In genomic region chr16:30813821-30814189, GRCh38 we compare ENCODE assay signal across 8 cellular contexts. TPM values are rescaled to one million over a fixed set of nuclear protein-coding genes. Genes with fewer than 3 reads are reported as not detected.
DNase-seq lines count a peak whose midpoint lies in the region; ATAC-seq, FAIRE-seq and TF ChIP-seq lines count a peak whose summit lies in the region.

No MANE protein-coding gene starts in this region.

- H3K27me3 ChIP-seq in Loucy (ENCODE audit: insufficient read depth, low read length, poor library complexity, severe bottlenecking) (no peaks in the 10 kb centered on the region), H1 (replicated peaks in 1 of 4; ENCODE audit: control insufficient read depth in 3 of 4, extremely low read depth in 1 of 4, insufficient read depth in 3 of 4, low read length in 3 of 4) (peaks cover 0 to 5% (median 2%) of the 10 kb centered on the region in 4 experiments; a peak in 1 of 7 replicates), neural cell (ENCODE audit: insufficient read depth, low read depth, low read length) (no peaks in the 10 kb centered on the region)

- peaks cover 9% of the 10 kb centered on the region for H3K4me1 ChIP-seq in Loucy (ENCODE audit: insufficient read depth, low read length, poor library complexity, severe bottlenecking)
- no peaks in the 10 kb centered on the region; a peak in 4 of 7 replicates for H3K4me1 ChIP-seq in H1 (replicated peaks in 1 of 4; ENCODE audit: control insufficient read depth in 3 of 4, insufficient read depth in 4 of 4, low read length in 3 of 4)

- TF ChIP-seq RAD21 in H1 (IDR thresholded peaks at IDR 0.05 in 1 of 2, conservative IDR thresholded peaks at IDR 0.05 in 1 of 2; ENCODE audit: low read depth in 2 of 2, low read length in 2 of 2) (no peak), neural cell (conservative IDR thresholded peaks at IDR 0.05) (no peak)

- no peaks in the 10 kb centered on the region for H3K79me2 ChIP-seq in Loucy (ENCODE audit: insufficient read depth, low read length)
- no peaks in the 10 kb centered on the region for H3K79me2 ChIP-seq in H1 (ENCODE audit: control insufficient read depth in 1 of 2, insufficient read depth in 2 of 2, low read length in 2 of 2)
- H3K79me2 ChIP-seq in neural cell (replicated peaks; ENCODE audit: insufficient read depth, low read length): no peaks in the 10 kb centered on the region

- H3K4me2 ChIP-seq in Loucy (ENCODE audit: low read depth, low read length, poor library complexity, severe bottlenecking): peak overlapping the region; percentile 93
- H3K4me2 ChIP-seq in H1 (ENCODE audit: insufficient read depth in 1 of 2, low read depth in 2 of 2, low read length in 2 of 2): peak overlapping the region; percentile 56 to 65
- H3K4me2 ChIP-seq in neural cell (ENCODE audit: low read length): no peak overlapping the region

- FAIRE-seq in H1 (lab: Jason Lieb, UNC): no peak

- WGBS in H1 (ENCODE audit: extremely low coverage in 1 of 2, insufficient coverage in 1 of 2, insufficient read length in 1 of 2, insufficient replicate concordance in 2 of 2, low coverage in 1 of 2, low lambda C conversion rate in 2 of 2, missing lambda C conversion rate in 1 of 2), 2 experiments: 80% methylated on average over 3 of the region's 3 CpGs; no CpG with 5 or more reads in 1 of the 2 experiments

- TF ChIP-seq POLR2A in H1 (IDR thresholded peaks at IDR 0.05; ENCODE audit: control extremely low read depth in 1 of 2, low read depth in 2 of 2, low read length in 2 of 2) (no peak), GM18505 (IDR thresholded peaks at IDR 0.05; ENCODE audit: borderline replicate concordance, extremely low read depth, insufficient read depth, insufficient read length) (no peak)

- no peak overlapping the region for H2BK20ac ChIP-seq in H1 (ENCODE audit: low read length)

- no peak for TF ChIP-seq CTCF in Loucy (conservative IDR thresholded peaks at IDR 0.05; ENCODE audit: low read length)
- no peak for TF ChIP-seq CTCF in H1 (IDR thresholded peaks at IDR 0.05; ENCODE audit: control extremely low read depth in 1 of 3, insufficient read depth in 1 of 3, low read depth in 1 of 3, low read length in 3 of 3)
- no peak for TF ChIP-seq CTCF in neural cell (IDR thresholded peaks at IDR 0.05; ENCODE audit: poor library complexity, severe bottlenecking)

- H3K27ac ChIP-seq in H1 (ENCODE audit: low read depth, low read length) (no peak overlapping the region), neural cell (ENCODE audit: low read length) (no peak overlapping the region)

- H2BK12ac ChIP-seq in H1 (ENCODE audit: low read depth, low read length): no peak overlapping the region

- no peak overlapping the region for H4K91ac ChIP-seq in H1 (replicated peaks; ENCODE audit: insufficient read length, low read length)

- H3F3A ChIP-seq in Loucy (ENCODE audit: low read depth) (no peaks in the 10 kb centered on the region), neural cell (ENCODE audit: insufficient read depth, low read length, poor library complexity, severe bottlenecking) (no peaks in the 10 kb centered on the region)

- H4K8ac ChIP-seq in H1 (ENCODE audit: extremely low read depth, insufficient read depth, low read length): no peak overlapping the region; the same call in 1 of the 2 replicates

- H3K4ac ChIP-seq in H1 (replicated peaks; ENCODE audit: insufficient read length, low read depth, low read length): no peak overlapping the region

- ATAC-seq in GM19351 (IDR thresholded peaks at IDR 0.05; ENCODE audit: unreplicated experiment): peak; percentile 16
- no peak for ATAC-seq in GM18505 (IDR thresholded peaks at IDR 0.05; ENCODE audit: unreplicated experiment)
- ATAC-seq in HG03025 (IDR thresholded peaks at IDR 0.05; ENCODE audit: low FRiP score, unreplicated experiment): no peak
- no peak for ATAC-seq in GM21515 (IDR thresholded peaks at IDR 0.05; ENCODE audit: unreplicated experiment)

- 0 out of 2 replicates have a peak overlapping the region, but pooled peaks have one; percentile 37 for H2BK15ac ChIP-seq in H1 (ENCODE audit: low read length)

- no peak overlapping the region for H4K5ac ChIP-seq in H1 (ENCODE audit: insufficient read length, low read depth, low read length)

- no peak overlapping the region for H3K14ac ChIP-seq in H1 (ENCODE audit: insufficient read length)

- no peak overlapping the region for H3K56ac ChIP-seq in H1 (replicated peaks; ENCODE audit: insufficient read length, low read depth, low read length)

- H3K79me1 ChIP-seq in H1 (ENCODE audit: low read depth, low read length): no peaks in the 10 kb centered on the region

- peak overlapping the region; percentile 70 for H3K9ac ChIP-seq in Loucy (ENCODE audit: low read depth, low read length, poor library complexity, severe bottlenecking)
- H3K9ac ChIP-seq in H1 (replicated peaks in 1 of 4; ENCODE audit: extremely low read depth in 1 of 4, low read depth in 3 of 4, low read length in 3 of 4): peak overlapping the region in 2 of 4 experiments; percentile 10 to 24; a peak in 1 of 7 replicates
- H3K9ac ChIP-seq in neural cell (ENCODE audit: low read length): no peak overlapping the region

- H4K20me1 ChIP-seq in Loucy (ENCODE audit: insufficient read depth, low read length, poor library complexity, severe bottlenecking) (no peaks in the 10 kb centered on the region), H1 (replicated peaks in 1 of 2; ENCODE audit: control insufficient read depth in 1 of 2, insufficient read depth in 2 of 2, low read length in 2 of 2) (no peaks in the 10 kb centered on the region), neural cell (ENCODE audit: insufficient read depth) (no peaks in the 10 kb centered on the region)

- H2AK5ac ChIP-seq in H1 (ENCODE audit: low read depth, low read length): no peak overlapping the region

- H2AFZ ChIP-seq in Loucy (ENCODE audit: low read length): peak overlapping the region; percentile 85
- peak overlapping the region; percentile 95 for H2AFZ ChIP-seq in H1 (ENCODE audit: low read length)
- H2AFZ ChIP-seq in neural cell (ENCODE audit: low read depth, low read length): no peak overlapping the region

- TF ChIP-seq EP300 in H1 (IDR thresholded peaks at IDR 0.05; ENCODE audit: borderline replicate concordance in 1 of 2, low read depth in 2 of 2, low read length in 2 of 2): no peak
- no peak for TF ChIP-seq EP300 in neural cell (conservative IDR thresholded peaks at IDR 0.05; ENCODE audit: poor library complexity, severe bottlenecking)

- H3K18ac ChIP-seq in H1 (ENCODE audit: extremely low read depth, low read length): no peak overlapping the region; the same call in 1 of the 2 replicates

- DNase-seq in H1 (ENCODE audit: low read depth in 1 of 2, low spot score in 2 of 2) (no peak), SHP77 treated with DMSO at 0.1 percent for 48 hours (lab: John Stamatoyannopoulos, UW) (no peak)

- H3K9me2 ChIP-seq in Loucy (replicated peaks; ENCODE audit: low read depth, low read length) (no peaks in the 10 kb centered on the region), neural cell (ENCODE audit: insufficient read depth, low read length) (no peaks in the 10 kb centered on the region)

- CTCF ChIA-PET in H1 (lab: Charles Lee; ENCODE audit: partially characterized antibody): interaction anchor here (0.6 to 3.8 kb wide), 18 partner anchors 8 to 1063 kb away, joined by 3 to 19 read pairs (median 4); no protein-coding TSS in a partner anchor

- no peak overlapping the region for H2BK5ac ChIP-seq in H1 (ENCODE audit: low read depth, low read length)

- POLR2A ChIA-PET in H1 (lab: Charles Lee; ENCODE audit: partially characterized antibody): interaction anchor here (0.6 to 2.5 kb wide), 12 partner anchors 9 to 197 kb away, joined by 3 to 8 read pairs (median 4); partner anchors contain the start of gene ZNF629

- H3K23me2 ChIP-seq in H1 (ENCODE audit: low read depth, low read length): peaks cover 2% of the 10 kb centered on the region; the same call in 1 of the 2 replicates

- H3K9me3 ChIP-seq in Loucy (ENCODE audit: insufficient read depth, low read depth, low read length) (no peaks in the 10 kb centered on the region), H1 (ENCODE audit: insufficient read depth in 2 of 2, low read depth in 1 of 2, low read length in 1 of 2) (no peaks in the 10 kb centered on the region), neural cell (ENCODE audit: low read length) (no peaks in the 10 kb centered on the region)

- H2BK120ac ChIP-seq in H1 (replicated peaks; ENCODE audit: low read depth, low read length): no peak overlapping the region

- H3K4me3 ChIP-seq in Loucy (ENCODE audit: low read length, poor library complexity, severe bottlenecking) (peak overlapping the region; percentile 74), H1 (ENCODE audit: extremely low read depth in 1 of 4, insufficient read depth in 2 of 4, low read depth in 3 of 4, low read length in 4 of 4) (peak overlapping the region; percentile 21 to 55 (median 29); a peak in 5 of 8 replicates), neural cell (ENCODE audit: low read length) (peak overlapping the region; percentile 55)

- H3K23ac ChIP-seq in H1 (ENCODE audit: insufficient read length): no peak overlapping the region

- no peaks in the 10 kb centered on the region for H3K36me3 ChIP-seq in Loucy (ENCODE audit: insufficient read depth, low read length)
- H3K36me3 ChIP-seq in H1 (ENCODE audit: control insufficient read depth in 2 of 4, insufficient read depth in 4 of 4, low read length in 3 of 4): no peaks in the 10 kb centered on the region
- no peaks in the 10 kb centered on the region for H3K36me3 ChIP-seq in neural cell (ENCODE audit: insufficient read depth, low read length)

RNA-seq across cellular contexts. Expression of gene ZNF629, which starts 26.8 kb away (rescaled TPM):
- total RNA-seq in H1 (2021; fragmentation: NEBNext Ultra II Directional; extraction: Animal tissue kit (Norgen Biotek cat#: 25700)): 19.3 and 19.5 TPM in 2 replicates
- polyA plus RNA-seq in H1 (2011; rRNA removed): 11.0 and 13.6 TPM in 2 replicates
- 8.2 TPM for polyA plus RNA-seq in H1 (2011; cell fraction: cytosol; rRNA removed)
- 21.5 TPM for polyA plus RNA-seq in H1 (2011; cell fraction: nucleus; rRNA removed)
- polyA plus RNA-seq in H1 (2012, experiment 1 of 2): 14.4 to 17.5 TPM (median 15.0 TPM) in 4 replicates
- 11.9 TPM for polyA plus RNA-seq in H1 (2012, experiment 2 of 2)
- polyA plus RNA-seq in H1 (2013, experiment 1 of 2): 12.5 TPM
- polyA plus RNA-seq in H1 (2013, experiment 2 of 2): 11.1 TPM
- polyA minus RNA-seq in H1 (2011; rRNA and poly(A)+ RNA removed): 9.9 and 11.1 TPM in 2 replicates
- 10.2 TPM for polyA minus RNA-seq in H1 (2011; cell fraction: cytosol; rRNA and poly(A)+ RNA removed)
- 18.8 TPM for polyA minus RNA-seq in H1 (2011; cell fraction: nucleus; rRNA and poly(A)+ RNA removed)
- 10.4 and 14.1 TPM in 2 replicates for polyA plus RNA-seq in neural cell
- 29.5 and 31.7 TPM in 2 replicates for polyA minus RNA-seq in neural cell

RNA-seq across cellular contexts. Expression of gene RNF40, which starts 51.7 kb away (rescaled TPM):
- total RNA-seq in H1 (2021; fragmentation: NEBNext Ultra II Directional; extraction: Animal tissue kit (Norgen Biotek cat#: 25700)): 68.7 and 70.8 TPM in 2 replicates
- polyA plus RNA-seq in H1 (2011; rRNA removed): 36.9 and 38.5 TPM in 2 replicates
- 35.0 TPM for polyA plus RNA-seq in H1 (2011; cell fraction: cytosol; rRNA removed)
- polyA plus RNA-seq in H1 (2011; cell fraction: nucleus; rRNA removed): 113 TPM
- polyA plus RNA-seq in H1 (2012, experiment 1 of 2): 48.2 to 55.3 TPM (median 49.7 TPM) in 4 replicates
- polyA plus RNA-seq in H1 (2012, experiment 2 of 2): 41.0 TPM
- polyA plus RNA-seq in H1 (2013, experiment 1 of 2): 25.7 TPM
- 25.3 TPM for polyA plus RNA-seq in H1 (2013, experiment 2 of 2)
- polyA minus RNA-seq in H1 (2011; rRNA and poly(A)+ RNA removed): 69.9 and 90.6 TPM in 2 replicates
- polyA minus RNA-seq in H1 (2011; cell fraction: cytosol; rRNA and poly(A)+ RNA removed): 33.1 TPM
- 44.6 TPM for polyA minus RNA-seq in H1 (2011; cell fraction: nucleus; rRNA and poly(A)+ RNA removed)
- polyA plus RNA-seq in neural cell: 85.2 and 94.4 TPM in 2 replicates
- polyA minus RNA-seq in neural cell: 149 and 163 TPM in 2 replicates

RNA-seq across cellular contexts. Expression of gene CFAP119, which starts 51.9 kb away (rescaled TPM):
- 5.2 and 6.0 TPM in 2 replicates for total RNA-seq in H1 (2021; fragmentation: NEBNext Ultra II Directional; extraction: Animal tissue kit (Norgen Biotek cat#: 25700))
- polyA plus RNA-seq in H1 (2011; rRNA removed) (5.6 and 7.1 TPM in 2 replicates), neural cell (17.0 and 23.3 TPM in 2 replicates)
- 8.1 TPM for polyA plus RNA-seq in H1 (2011; cell fraction: cytosol; rRNA removed)
- polyA plus RNA-seq in H1 (2011; cell fraction: nucleus; rRNA removed): 21.1 TPM
- polyA plus RNA-seq in H1 (2012, experiment 1 of 2): 4.8 to 7.5 TPM (median 6.4 TPM) in 4 replicates
- 2.6 TPM for polyA plus RNA-seq in H1 (2012, experiment 2 of 2)
- polyA plus RNA-seq in H1 (2013, experiment 1 of 2): 4.8 TPM
- polyA plus RNA-seq in H1 (2013, experiment 2 of 2): 5.5 TPM
- polyA minus RNA-seq in H1 (2011; rRNA and poly(A)+ RNA removed): 1.4 and 1.9 TPM in 2 replicates
- polyA minus RNA-seq in H1 (2011; cell fraction: cytosol; rRNA and poly(A)+ RNA removed): 3.4 TPM
- 6.3 TPM for polyA minus RNA-seq in H1 (2011; cell fraction: nucleus; rRNA and poly(A)+ RNA removed)
- polyA minus RNA-seq in neural cell: 5.4 and 5.8 TPM in 2 replicates
